ENCODE assay signal across 1 cellular context in the genomic region with DNA sequence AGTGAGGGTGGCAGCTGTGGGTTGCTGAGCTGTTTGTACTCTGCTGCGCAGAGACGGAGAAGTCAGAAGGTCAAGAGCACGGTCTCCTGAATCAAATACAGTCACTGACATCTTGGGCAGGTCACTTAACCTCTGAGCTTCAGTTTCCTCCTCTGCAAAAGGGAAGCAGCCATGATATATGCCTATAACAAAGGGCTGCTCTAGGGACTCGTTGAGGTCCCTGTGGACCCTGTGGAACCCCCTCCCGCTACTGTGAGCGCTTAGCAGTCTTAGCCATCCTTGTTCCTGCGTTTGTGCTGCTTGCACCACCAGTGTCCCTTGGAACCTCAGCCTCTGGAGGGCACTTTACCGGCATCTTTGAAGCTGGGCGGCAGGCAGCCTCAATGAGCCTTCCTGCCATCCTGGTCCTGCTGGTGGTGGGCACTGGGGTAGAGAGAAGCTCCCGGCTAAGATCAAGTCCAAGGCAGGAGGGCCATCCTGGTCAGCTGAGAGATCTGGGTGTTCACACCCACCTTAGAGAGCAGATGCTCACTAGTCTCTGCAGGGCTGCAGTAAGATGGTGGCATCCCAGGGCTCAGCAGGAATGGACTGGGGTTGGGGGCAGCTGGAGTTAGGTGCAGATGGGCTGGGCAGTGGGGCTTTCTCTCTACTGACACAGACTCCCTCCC.
TF ChIP-seq lines count a peak whose summit lies in the region.

No MANE protein-coding gene starts in this region.

TF ChIP-seq in GM23338, 12 proteins besides CTCF, POLR2A, EP300 and RAD21 (continued from another document):
- TF ChIP-seq, protein P1, sequence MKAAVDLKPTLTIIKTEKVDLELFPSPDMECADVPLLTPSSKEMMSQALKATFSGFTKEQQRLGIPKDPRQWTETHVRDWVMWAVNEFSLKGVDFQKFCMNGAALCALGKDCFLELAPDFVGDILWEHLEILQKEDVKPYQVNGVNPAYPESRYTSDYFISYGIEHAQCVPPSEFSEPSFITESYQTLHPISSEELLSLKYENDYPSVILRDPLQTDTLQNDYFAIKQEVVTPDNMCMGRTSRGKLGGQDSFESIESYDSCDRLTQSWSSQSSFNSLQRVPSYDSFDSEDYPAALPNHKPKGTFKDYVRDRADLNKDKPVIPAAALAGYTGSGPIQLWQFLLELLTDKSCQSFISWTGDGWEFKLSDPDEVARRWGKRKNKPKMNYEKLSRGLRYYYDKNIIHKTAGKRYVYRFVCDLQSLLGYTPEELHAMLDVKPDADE (IDR thresholded peaks at IDR 0.05): no peak
- no peak for TF ChIP-seq EZH2 (IDR thresholded peaks at IDR 0.05; ENCODE audit: low read depth, unreplicated experiment)
TF ChIP-seq in GM23338: peak in this region for 0.
